ENCODE assay signal across 8 cellular contexts in genomic region chr4:101655005-101655404, GRCh38.
"Had no signal": no experiment of that assay in that cellular context is flagged by ENCODE, and none has a peak within 500 bp of the region (broad histone marks: within the 10 kb centered on the region; RNA-seq: fewer than 3 reads in every experiment).

No MANE protein-coding gene starts in this region.

- DNase-seq: GDM1, GF-D8 had no signal

- H3K4me3 ChIP-seq: GM12878 had no signal

- ATAC-seq: GM12878 had no signal

- FAIRE-seq: G401.6, GM12878, GM12891, GM12892, GM18507, GM19239 had no signal
